In the genomic region with DNA sequence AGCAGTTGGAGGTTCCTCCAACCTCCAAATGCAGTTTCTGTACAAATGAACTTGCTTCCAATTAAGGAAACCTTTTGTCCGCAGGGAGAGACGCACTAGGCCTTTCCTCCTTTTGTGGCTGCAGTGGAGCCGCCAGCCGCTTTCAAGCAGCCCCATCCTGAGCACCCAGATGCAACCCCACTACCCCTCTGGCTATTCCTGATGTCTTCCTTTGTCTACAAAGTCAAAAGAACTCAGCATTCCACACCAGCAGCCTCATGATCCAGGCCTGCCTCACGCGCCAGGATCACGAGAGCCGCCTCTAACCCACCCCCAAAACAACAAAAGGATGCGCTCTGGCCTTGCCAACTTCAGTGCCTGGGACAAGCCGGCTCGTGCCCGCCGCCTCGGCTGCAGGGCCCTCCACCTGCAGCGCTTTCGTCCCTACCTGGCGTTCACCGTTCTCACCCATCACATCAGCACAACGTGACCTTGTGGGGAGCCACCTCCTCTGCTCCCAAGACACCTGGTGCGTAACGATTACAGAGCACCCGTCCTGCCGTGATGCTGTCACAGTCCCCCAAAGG, we compare ENCODE assay signal across 1 cellular context.
TF ChIP-seq lines count a peak whose summit lies in the region.

No MANE protein-coding gene starts in this region.

TF ChIP-seq in IMR-90, 13 proteins besides CTCF, POLR2A, EP300 and RAD21:
- no peak for TF ChIP-seq MAFK (IDR thresholded peaks at IDR 0.05; ENCODE audit: low read depth, low read length)
- no peak for TF ChIP-seq MXI1 (IDR thresholded peaks at IDR 0.05; ENCODE audit: borderline replicate concordance, low read depth, low read length)
- TF ChIP-seq MAZ (IDR thresholded peaks at IDR 0.05; ENCODE audit: borderline replicate concordance, low read depth, low read length), result no peak
- no peak for TF ChIP-seq CEBPB (IDR thresholded peaks at IDR 0.05; ENCODE audit: low read depth, low read length)
- TF ChIP-seq CHD1 (IDR thresholded peaks at IDR 0.05; ENCODE audit: low read depth, low read length), result no peak
- TF ChIP-seq NFE2L2 (IDR thresholded peaks at IDR 0.05; ENCODE audit: low read depth, low read length), result no peak
- TF ChIP-seq, protein P1, sequence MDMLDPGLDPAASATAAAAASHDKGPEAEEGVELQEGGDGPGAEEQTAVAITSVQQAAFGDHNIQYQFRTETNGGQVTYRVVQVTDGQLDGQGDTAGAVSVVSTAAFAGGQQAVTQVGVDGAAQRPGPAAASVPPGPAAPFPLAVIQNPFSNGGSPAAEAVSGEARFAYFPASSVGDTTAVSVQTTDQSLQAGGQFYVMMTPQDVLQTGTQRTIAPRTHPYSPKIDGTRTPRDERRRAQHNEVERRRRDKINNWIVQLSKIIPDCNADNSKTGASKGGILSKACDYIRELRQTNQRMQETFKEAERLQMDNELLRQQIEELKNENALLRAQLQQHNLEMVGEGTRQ (IDR thresholded peaks at IDR 0.05; ENCODE audit: low read depth, low read length), result no peak
- TF ChIP-seq, protein P2, sequence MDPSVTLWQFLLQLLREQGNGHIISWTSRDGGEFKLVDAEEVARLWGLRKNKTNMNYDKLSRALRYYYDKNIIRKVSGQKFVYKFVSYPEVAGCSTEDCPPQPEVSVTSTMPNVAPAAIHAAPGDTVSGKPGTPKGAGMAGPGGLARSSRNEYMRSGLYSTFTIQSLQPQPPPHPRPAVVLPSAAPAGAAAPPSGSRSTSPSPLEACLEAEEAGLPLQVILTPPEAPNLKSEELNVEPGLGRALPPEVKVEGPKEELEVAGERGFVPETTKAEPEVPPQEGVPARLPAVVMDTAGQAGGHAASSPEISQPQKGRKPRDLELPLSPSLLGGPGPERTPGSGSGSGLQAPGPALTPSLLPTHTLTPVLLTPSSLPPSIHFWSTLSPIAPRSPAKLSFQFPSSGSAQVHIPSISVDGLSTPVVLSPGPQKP (IDR thresholded peaks at IDR 0.05; ENCODE audit: borderline replicate concordance, low read depth, low read length), result no peak
- TF ChIP-seq SMC3 (IDR thresholded peaks at IDR 0.05; ENCODE audit: low read depth, low read length), result no peak
- no peak for TF ChIP-seq RFX5 (IDR thresholded peaks at IDR 0.05; ENCODE audit: low read depth, low read length)
- TF ChIP-seq RCOR1 (IDR thresholded peaks at IDR 0.05; ENCODE audit: insufficient replicate concordance, low read length), result no peak
- no peak for TF ChIP-seq FOS (IDR thresholded peaks at IDR 0.05; ENCODE audit: low read depth, low read length)
- no peak for TF ChIP-seq BHLHE40 (IDR thresholded peaks at IDR 0.05; ENCODE audit: low read depth, low read length)
